ENCODE assay signal across 15 cellular contexts in genomic region chr1:234758851-234759250, GRCh38.
DNase-seq lines count a peak whose midpoint lies in the region; ATAC-seq, FAIRE-seq and TF ChIP-seq lines count a peak whose summit lies in the region.
"Had no signal": no experiment of that assay in that cellular context is flagged by ENCODE, and none has a peak within 500 bp of the region (broad histone marks: within the 10 kb centered on the region; RNA-seq: fewer than 3 reads in every experiment).

No MANE protein-coding gene starts in this region.

- H3K36me3 Mint-ChIP-seq in activated naive CD8-positive, alpha-beta T cell treated with anti-CD3 and anti-CD28 coated beads, Interleukin-2, amount 50 U/mL, for 24 hours (ENCODE audit: low read depth), result no peaks in the 10 kb centered on the region

- DNase-seq in GM12891 (ENCODE audit: insufficient read length, low spot score) (no peak), T follicular helper cell (ENCODE audit: low read depth) (peak; percentile 51), small intestine (peak; percentile 37), D341Med (ENCODE audit: low spot score) (no peak), dermis blood vessel endothelial cell (no peak)
- no peak for DNase-seq in activated naive CD8-positive, alpha-beta T cell treated with anti-CD3 and anti-CD28 coated beads, Interleukin-2, amount 50 U/mL, for 24 hours
- DNase-seq: DMS 273 treated with DMSO at 0.1 percent for 48 hours, KG1, left colon, NCI-H2107, nucleus accumbens, T1000 had no signal

- no peaks in the 10 kb centered on the region for H3K36me3 ChIP-seq in small intestine (ENCODE audit: control insufficient read depth in 2 of 2, insufficient read depth in 2 of 2, low read length in 2 of 2)
- H3K36me3 ChIP-seq: gastroesophageal sphincter had no signal

- peaks cover 5% of the 10 kb centered on the region for H3K27me3 Mint-ChIP-seq in activated naive CD8-positive, alpha-beta T cell treated with anti-CD3 and anti-CD28 coated beads, Interleukin-2, amount 50 U/mL, for 24 hours

- H3K4me3 ChIP-seq in small intestine (ENCODE audit: low read depth in 1 of 2, low read length in 2 of 2), result no peak overlapping the region
- H3K4me3 ChIP-seq: gastroesophageal sphincter had no signal

- H3K4me3 Mint-ChIP-seq in activated naive CD8-positive, alpha-beta T cell treated with anti-CD3 and anti-CD28 coated beads, Interleukin-2, amount 50 U/mL, for 24 hours, result peak overlapping the region; percentile 28

- TF ChIP-seq POLR2A in GM12891 (IDR thresholded peaks at IDR 0.05; ENCODE audit: low read depth, low read length), result no peak

- H3K4me1 Mint-ChIP-seq in activated naive CD8-positive, alpha-beta T cell treated with anti-CD3 and anti-CD28 coated beads, Interleukin-2, amount 50 U/mL, for 24 hours, result peaks cover 50% of the 10 kb centered on the region

- H3K4me1 ChIP-seq in small intestine (ENCODE audit: control insufficient read depth in 2 of 2, insufficient read depth in 1 of 2, low read depth in 1 of 2, low read length in 1 of 2), result peaks cover 0 to 3% of the 10 kb centered on the region in 2 donors

- H3K27me3 ChIP-seq in small intestine (ENCODE audit: control insufficient read depth in 2 of 2, insufficient read depth in 2 of 2, low read length in 2 of 2), result no peaks in the 10 kb centered on the region
- H3K27me3 ChIP-seq: gastroesophageal sphincter had no signal

- peak overlapping the region in 1 of 2 donors; percentile 70 for H3K27ac ChIP-seq in small intestine (ENCODE audit: low read depth in 1 of 2, low read length in 1 of 2)
- H3K27ac ChIP-seq: gastroesophageal sphincter had no signal

- 77 to 83% (median 77%) methylated on average over 11 of the region's 11 CpGs for WGBS in small intestine, 3 donors

- peak; percentile 75 for ATAC-seq in activated naive CD8-positive, alpha-beta T cell treated with anti-CD3 and anti-CD28 coated beads, Interleukin-2, amount 50 U/mL, for 24 hours
- no peak for ATAC-seq in HG03457 (IDR thresholded peaks at IDR 0.05; ENCODE audit: unreplicated experiment)
- ATAC-seq: gastroesophageal sphincter, left colon had no signal

- peak overlapping the region; percentile 65 for H3K27ac Mint-ChIP-seq in activated naive CD8-positive, alpha-beta T cell treated with anti-CD3 and anti-CD28 coated beads, Interleukin-2, amount 50 U/mL, for 24 hours

- no peaks in the 10 kb centered on the region for H3K9me3 Mint-ChIP-seq in activated naive CD8-positive, alpha-beta T cell treated with anti-CD3 and anti-CD28 coated beads, Interleukin-2, amount 50 U/mL, for 24 hours

- no peaks in the 10 kb centered on the region for H3K9me3 ChIP-seq in small intestine (ENCODE audit: control insufficient read depth, low read depth)
- H3K9me3 ChIP-seq: gastroesophageal sphincter had no signal

- FAIRE-seq in GM12891 (lab: Jason Lieb, UNC), result no peak
- no peak for FAIRE-seq in small intestine (lab: Jason Lieb, UNC)
- FAIRE-seq: GM12892 had no signal

TF ChIP-seq in GM12891, 5 proteins besides CTCF, POLR2A, EP300 and RAD21:
- TF ChIP-seq POLR2AphosphoS5 (IDR thresholded peaks at IDR 0.05; ENCODE audit: low read depth, low read length), result no peak
- peak; percentile 54 for TF ChIP-seq SPI1 (IDR thresholded peaks at IDR 0.05; ENCODE audit: low read depth, low read length)

Comparison
In these comparisons a context has a peak if more than half of its experiments do, and no peak if none do; other contexts are left out.
1. DNase-seq: peak in T follicular helper cell (single experiment) and small intestine (single experiment); none in GM12891 (single experiment), activated naive CD8-positive, alpha-beta T cell treated with anti-CD3 and anti-CD28 coated beads, Interleukin-2, amount 50 U/mL, for 24 hours (single experiment), D341Med (single experiment) and dermis blood vessel endothelial cell (single experiment).